In the genomic region with DNA sequence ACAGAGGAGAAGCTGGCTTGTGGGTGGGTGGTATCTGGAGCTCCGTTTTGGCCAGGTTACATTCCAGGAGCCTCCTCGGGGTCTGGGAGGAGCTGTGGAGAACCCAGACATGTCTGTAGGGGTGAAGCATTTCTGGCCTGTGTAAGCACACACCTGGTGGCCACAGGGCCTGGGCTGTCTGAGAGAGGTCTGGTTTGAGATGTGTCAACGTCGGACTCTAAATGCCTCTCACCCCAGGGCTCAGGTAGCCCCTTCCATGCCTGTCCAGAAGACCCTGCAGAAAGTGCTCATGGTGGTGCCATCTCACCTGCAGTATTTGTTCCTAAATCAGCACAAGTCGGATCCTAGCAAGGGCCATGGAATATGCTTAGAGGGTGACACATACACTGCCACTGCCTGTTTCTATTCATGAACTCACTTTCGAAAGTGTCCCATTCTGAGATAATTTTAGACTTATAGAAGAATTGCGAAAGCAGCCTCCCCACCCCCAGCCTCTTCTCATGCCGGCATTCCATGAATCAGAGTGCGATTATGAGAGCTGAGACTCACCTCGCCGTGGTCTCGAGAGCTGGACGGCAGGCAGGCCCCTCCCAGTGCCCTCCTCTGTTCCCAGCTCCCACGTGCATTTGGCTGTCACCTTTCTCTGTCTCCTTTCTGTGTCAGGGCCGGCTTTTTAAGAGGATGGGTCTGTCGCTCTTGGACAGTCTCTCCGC, we compare ENCODE assay signal across 16 cellular contexts.
A peak's percentile ranks its signal among the peaks of the same experiment; 100 is the strongest.
DNase-seq lines count a peak whose midpoint lies in the region; ATAC-seq, FAIRE-seq and TF ChIP-seq lines count a peak whose summit lies in the region.
"Had no signal": no experiment of that assay in that cellular context is flagged by ENCODE, and none has a peak within 500 bp of the region (broad histone marks: within the 10 kb centered on the region; RNA-seq: fewer than 3 reads in every experiment).

No MANE protein-coding gene starts in this region.

- H3K4me1 ChIP-seq in kidney (ENCODE audit: control insufficient read depth in 1 of 2, insufficient read depth in 1 of 2, low read depth in 1 of 2, low read length in 2 of 2) (peaks cover 19 to 51% of the 10 kb centered on the region in 2 donors), subcutaneous abdominal adipose tissue (ENCODE audit: control insufficient read depth in 5 of 5, insufficient read depth in 5 of 5, low read length in 5 of 5) (peaks cover 2 to 41% (median 28%) of the 10 kb centered on the region in 5 donors)

- H3K27ac ChIP-seq in kidney (ENCODE audit: low read depth in 2 of 2, low read length in 2 of 2) = peak overlapping the region; percentile 63 to 74
- H3K27ac ChIP-seq in subcutaneous abdominal adipose tissue (ENCODE audit: low read depth, low read length) = peak overlapping the region; percentile 72
- H3K27ac ChIP-seq: 22Rv1, body of pancreas had no signal

- H3K9ac ChIP-seq in kidney (ENCODE audit: low read length in 2 of 2) = peak overlapping the region in 1 of 2 donors; percentile 34
- H3K9ac ChIP-seq in subcutaneous abdominal adipose tissue (ENCODE audit: low read length in 5 of 5) = peak overlapping the region in 1 of 5 donors; percentile 27

- no peaks in the 10 kb centered on the region for H3K27me3 ChIP-seq in subcutaneous abdominal adipose tissue (ENCODE audit: control insufficient read depth in 5 of 5, insufficient read depth in 4 of 5, low read length in 5 of 5)
- H3K27me3 ChIP-seq: body of pancreas had no signal

- intact Hi-C loops in kidney (cut with DNase I) = no loop called here

- no peaks in the 10 kb centered on the region for H3K9me3 ChIP-seq in kidney (ENCODE audit: control insufficient read depth in 1 of 2, low read length in 2 of 2)
- no peaks in the 10 kb centered on the region for H3K9me3 ChIP-seq in subcutaneous abdominal adipose tissue (ENCODE audit: control insufficient read depth in 5 of 5, low read length in 5 of 5)
- H3K9me3 ChIP-seq: body of pancreas had no signal

- ATAC-seq in GM21825 (IDR thresholded peaks at IDR 0.05; ENCODE audit: unreplicated experiment) = no peak
- ATAC-seq: body of pancreas, SK-N-SH treated with all-trans-retinoic acid at 6 μM for 48 hours had no signal

- no peak for FAIRE-seq in kidney (lab: Jason Lieb, UNC)
- FAIRE-seq: urothelium cell line had no signal

- CTCF ChIA-PET in GM10248 (lab: Yijun Ruan, JAX) = interaction anchor here (1.3 kb wide), 1 partner anchor 95 kb away, joined by 3 read pairs; no protein-coding TSS in a partner anchor

- DNase-seq in NOMO-1 treated with DMSO at 0.1 percent for 48 hours (lab: John Stamatoyannopoulos, UW; ENCODE audit: unreplicated experiment) = peak; percentile 41
- no peak for DNase-seq in NOMO-1 treated with dmso at 0.1 percent for 144 hours (lab: John Stamatoyannopoulos, UW; ENCODE audit: unreplicated experiment)
- peak; percentile 32 for DNase-seq in choroid plexus epithelial cell (ENCODE audit: low read depth)
- no peak for DNase-seq in kidney
- no peak for DNase-seq in activated CD8-positive, alpha-beta memory T cell treated with anti-CD3 and anti-CD28 coated beads, Interleukin-2, amount 50 U/mL, for 4 hours
- no peak for DNase-seq in GM10248 (ENCODE audit: extremely low spot score)
- DNase-seq: activated B cell treated with CpG ODN at 0.5 μM for 24 hours; activated naive CD4-positive, alpha-beta T cell treated with Interleukin-2 at 50 U/mL for 16 hours; body of pancreas; CD4-positive, alpha-beta memory T cell; NCI-H1417 had no signal

- H3K36me3 ChIP-seq in kidney (ENCODE audit: control insufficient read depth in 1 of 2, insufficient read depth in 2 of 2, low read length in 2 of 2) = no peaks in the 10 kb centered on the region
- H3K36me3 ChIP-seq in subcutaneous abdominal adipose tissue (ENCODE audit: control insufficient read depth in 5 of 5, insufficient read depth in 5 of 5, low read length in 5 of 5) = no peaks in the 10 kb centered on the region

- no peak overlapping the region for H3K4me3 ChIP-seq in choroid plexus epithelial cell (ENCODE audit: low read depth, low read length)
- no peak overlapping the region for H3K4me3 ChIP-seq in kidney (ENCODE audit: low read length in 2 of 2)
- no peak overlapping the region for H3K4me3 ChIP-seq in subcutaneous abdominal adipose tissue (ENCODE audit: low read depth in 1 of 5, low read length in 5 of 5)
- H3K4me3 ChIP-seq: body of pancreas had no signal

- TF ChIP-seq CTCF in choroid plexus epithelial cell (conservative IDR thresholded peaks at IDR 0.05; ENCODE audit: low read depth, low read length) (no peak), kidney (IDR thresholded peaks at IDR 0.05; ENCODE audit: borderline replicate concordance, extremely low read depth, insufficient read depth) (no peak), GM10248 (IDR thresholded peaks at IDR 0.05; ENCODE audit: control extremely low read depth, extremely low read depth, low read depth, missing control alignments) (no peak)

- POLR2A ChIA-PET in GM10248 (lab: Yijun Ruan, JAX) = no interaction called here

Comparison
In these comparisons a context has a peak if more than half of its experiments do, and no peak if none do; other contexts are left out.
1. DNase-seq: peak in NOMO-1 treated with DMSO at 0.1 percent for 48 hours (single experiment) and choroid plexus epithelial cell (single experiment); none in NOMO-1 treated with dmso at 0.1 percent for 144 hours (single experiment), kidney (single experiment), activated CD8-positive, alpha-beta memory T cell treated with anti-CD3 and anti-CD28 coated beads, Interleukin-2, amount 50 U/mL, for 4 hours (single experiment) and GM10248 (single experiment).